9 cellular contexts compared by ENCODE assay signal in the genomic region with DNA sequence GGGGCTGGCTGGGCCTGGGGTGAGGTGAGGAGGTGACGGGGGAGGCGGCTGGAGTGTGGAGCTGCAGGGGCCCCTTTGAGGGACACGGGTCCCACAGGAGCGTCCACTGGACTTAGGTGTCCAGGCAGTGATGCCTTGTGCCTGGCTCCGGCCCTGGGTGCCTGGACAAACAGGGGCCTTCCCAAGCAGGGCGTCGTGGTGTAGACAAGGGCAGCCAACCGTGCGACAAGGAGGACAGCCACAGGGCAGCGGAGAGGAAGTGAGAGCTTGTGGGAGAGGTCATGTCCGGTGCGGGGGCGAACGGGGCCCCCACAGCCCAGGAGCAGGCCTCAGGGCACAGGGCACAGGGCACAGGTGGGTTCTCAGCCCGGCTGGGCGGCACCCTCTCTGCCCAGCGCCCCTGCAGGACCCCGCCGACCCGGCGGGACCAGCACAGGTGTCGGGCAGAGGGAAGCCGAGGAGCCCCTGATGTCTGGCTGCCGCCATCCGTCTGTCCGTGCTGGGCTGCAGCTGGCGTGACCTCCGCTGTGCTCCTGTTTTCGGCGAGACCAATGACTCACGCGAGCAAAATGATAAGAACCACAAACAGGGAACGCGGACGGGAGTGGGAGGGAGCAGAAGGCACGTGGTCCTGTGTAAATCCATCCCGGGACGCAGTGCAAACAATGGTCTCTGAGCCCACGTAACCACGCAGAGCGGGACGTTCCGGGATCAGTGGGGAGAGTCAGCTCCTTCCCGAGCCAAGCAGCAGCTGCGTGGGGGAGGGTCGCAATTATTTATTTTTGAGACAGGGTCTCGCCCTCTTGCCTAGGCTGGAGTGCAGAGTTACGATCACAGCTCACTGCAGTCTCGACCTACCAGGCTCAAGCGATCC. TPM values are rescaled to one million over a fixed set of nuclear protein-coding genes. Genes with fewer than 3 reads are reported as not detected.
A peak's percentile ranks its signal among the peaks of the same experiment; 100 is the strongest.
DNase-seq lines count a peak whose midpoint lies in the region; ATAC-seq, FAIRE-seq and TF ChIP-seq lines count a peak whose summit lies in the region.
"Had no signal": no experiment of that assay in that cellular context is flagged by ENCODE, and none has a peak within 500 bp of the region (broad histone marks: within the 10 kb centered on the region; RNA-seq: fewer than 3 reads in every experiment).

No MANE protein-coding gene starts in this region.

- H3K4me3 Mint-ChIP-seq in activated CD4-positive, alpha-beta T cell treated with anti-CD3 and anti-CD28 coated beads for 36 hours, result no peak overlapping the region

- H3K27me3 Mint-ChIP-seq in activated CD4-positive, alpha-beta T cell treated with anti-CD3 and anti-CD28 coated beads for 36 hours, result peaks cover 2% of the 10 kb centered on the region

- TF ChIP-seq CTCF in thyroid gland (IDR thresholded peaks at IDR 0.05), result no peak

- POLR2A ChIA-PET in activated CD4-positive, alpha-beta T cell treated with anti-CD3 and anti-CD28 coated beads for 36 hours (lab: Charles Lee), result no interaction called here

- H3K9me3 ChIP-seq in right cardiac atrium (ENCODE audit: control insufficient read depth, low read length) (no peaks in the 10 kb centered on the region), thyroid gland (no peaks in the 10 kb centered on the region)

- H3K27me3 ChIP-seq in right cardiac atrium (ENCODE audit: control insufficient read depth, insufficient read depth), result no peaks in the 10 kb centered on the region
- no peaks in the 10 kb centered on the region for H3K27me3 ChIP-seq in thyroid gland

- H3K27ac Mint-ChIP-seq in activated CD4-positive, alpha-beta T cell treated with anti-CD3 and anti-CD28 coated beads for 36 hours, result no peak overlapping the region

- H3K4me3 ChIP-seq in right cardiac atrium (ENCODE audit: low read length), result no peak overlapping the region
- no peak overlapping the region for H3K4me3 ChIP-seq in thyroid gland (replicated peaks in 1 of 3)

- ATAC-seq in HG02759 (IDR thresholded peaks at IDR 0.05; ENCODE audit: unreplicated experiment) (peak; percentile 72), right cardiac atrium (peak; percentile 70 to 83), SK-N-SH treated with all-trans-retinoic acid at 6 μM for 48 hours (no peak)
- ATAC-seq in activated CD4-positive, alpha-beta T cell treated with anti-CD3 and anti-CD28 coated beads for 36 hours, result no peak

- CTCF ChIA-PET in activated CD4-positive, alpha-beta T cell treated with anti-CD3 and anti-CD28 coated beads for 36 hours (lab: Charles Lee), result no interaction called here

- no peak overlapping the region for H3K27ac ChIP-seq in right cardiac atrium (ENCODE audit: low read length)
- peak overlapping the region in 2 of 3 donors; percentile 17 to 73 for H3K27ac ChIP-seq in thyroid gland

- no peaks in the 10 kb centered on the region for H3K36me3 Mint-ChIP-seq in activated CD4-positive, alpha-beta T cell treated with anti-CD3 and anti-CD28 coated beads for 36 hours (ENCODE audit: low read depth)

- intact Hi-C loops in right cardiac atrium (cut with DNase I), result no loop called here
- intact Hi-C loops in thyroid gland (cut with DNase I), result loop anchor here (10.0 kb wide), 1 partner anchor 105 kb away; no protein-coding TSS in a partner anchor
- intact Hi-C loops in activated CD4-positive, alpha-beta T cell treated with anti-CD3 and anti-CD28 coated beads for 36 hours (cut with DNase I, micrococcal nuclease), result no loop called here

- no peaks in the 10 kb centered on the region for H3K9me3 Mint-ChIP-seq in activated CD4-positive, alpha-beta T cell treated with anti-CD3 and anti-CD28 coated beads for 36 hours (ENCODE audit: low read depth)

- DNase-seq in GM18507 (ENCODE audit: extremely low spot score, insufficient read length, low read depth), result peak; percentile 76
- DNase-seq in RCC 7860 (ENCODE audit: low spot score), result peak; percentile 82
- DNase-seq in right cardiac atrium, result peak; percentile 82 to 88 (median 83)
- peak; percentile 51 to 64 for DNase-seq in thyroid gland
- DNase-seq in activated CD4-positive, alpha-beta T cell treated with anti-CD3 and anti-CD28 coated beads for 36 hours, result no peak
- no peak for DNase-seq in NCI-H1092 treated with DMSO at 0.1 percent for 48 hours (lab: John Stamatoyannopoulos, UW)

- WGBS in right cardiac atrium, result 40% methylated on average over 50 of the region's 50 CpGs
- WGBS in thyroid gland, 2 donors, result 30 to 74% methylated on average over 28 to 37 of the region's 50 CpGs

- no peaks in the 10 kb centered on the region for H3K4me1 Mint-ChIP-seq in activated CD4-positive, alpha-beta T cell treated with anti-CD3 and anti-CD28 coated beads for 36 hours

- FAIRE-seq in GM18507 (lab: Jason Lieb, UNC) (peak; percentile 94), RCC 7860 (lab: Jason Lieb, UNC) (peak; percentile 62)
- FAIRE-seq: TTC549 had no signal

- no peak for TF ChIP-seq POLR2A in thyroid gland (IDR thresholded peaks at IDR 0.05)

- no peaks in the 10 kb centered on the region for H3K36me3 ChIP-seq in thyroid gland

- H3K4me1 ChIP-seq in right cardiac atrium (ENCODE audit: control insufficient read depth, insufficient read depth, low read length) (peaks cover 2% of the 10 kb centered on the region), thyroid gland (peaks cover 21 to 31% of the 10 kb centered on the region in 2 donors)

TF ChIP-seq in SK-N-SH treated with all-trans-retinoic acid at 6 μM for 48 hours, 23 proteins besides CTCF, POLR2A, EP300 and RAD21:
- TF ChIP-seq, protein P1, sequence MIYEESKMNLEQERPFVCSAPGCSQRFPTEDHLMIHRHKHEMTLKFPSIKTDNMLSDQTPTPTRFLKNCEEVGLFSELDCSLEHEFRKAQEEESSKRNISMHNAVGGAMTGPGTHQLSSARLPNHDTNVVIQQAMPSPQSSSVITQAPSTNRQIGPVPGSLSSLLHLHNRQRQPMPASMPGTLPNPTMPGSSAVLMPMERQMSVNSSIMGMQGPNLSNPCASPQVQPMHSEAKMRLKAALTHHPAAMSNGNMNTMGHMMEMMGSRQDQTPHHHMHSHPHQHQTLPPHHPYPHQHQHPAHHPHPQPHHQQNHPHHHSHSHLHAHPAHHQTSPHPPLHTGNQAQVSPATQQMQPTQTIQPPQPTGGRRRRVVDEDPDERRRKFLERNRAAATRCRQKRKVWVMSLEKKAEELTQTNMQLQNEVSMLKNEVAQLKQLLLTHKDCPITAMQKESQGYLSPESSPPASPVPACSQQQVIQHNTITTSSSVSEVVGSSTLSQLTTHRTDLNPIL (CRISPR knock-in tag; IDR thresholded peaks at IDR 0.05; ENCODE audit: low read depth), result no peak
- TF ChIP-seq TOX (CRISPR knock-in tag; IDR thresholded peaks at IDR 0.05; ENCODE audit: borderline replicate concordance) (no peak), PPARA (CRISPR knock-in tag; IDR thresholded peaks at IDR 0.05; ENCODE audit: borderline replicate concordance) (no peak), CSDC2 (CRISPR knock-in tag; IDR thresholded peaks at IDR 0.05) (no peak), ZFP3 (CRISPR knock-in tag; IDR thresholded peaks at IDR 0.05) (no peak), ZNF70 (CRISPR knock-in tag; IDR thresholded peaks at IDR 0.05) (no peak), OSR1 (CRISPR knock-in tag; IDR thresholded peaks at IDR 0.05) (no peak), ISL1 (CRISPR knock-in tag; IDR thresholded peaks at IDR 0.05) (no peak)
- TF ChIP-seq, protein P2, sequence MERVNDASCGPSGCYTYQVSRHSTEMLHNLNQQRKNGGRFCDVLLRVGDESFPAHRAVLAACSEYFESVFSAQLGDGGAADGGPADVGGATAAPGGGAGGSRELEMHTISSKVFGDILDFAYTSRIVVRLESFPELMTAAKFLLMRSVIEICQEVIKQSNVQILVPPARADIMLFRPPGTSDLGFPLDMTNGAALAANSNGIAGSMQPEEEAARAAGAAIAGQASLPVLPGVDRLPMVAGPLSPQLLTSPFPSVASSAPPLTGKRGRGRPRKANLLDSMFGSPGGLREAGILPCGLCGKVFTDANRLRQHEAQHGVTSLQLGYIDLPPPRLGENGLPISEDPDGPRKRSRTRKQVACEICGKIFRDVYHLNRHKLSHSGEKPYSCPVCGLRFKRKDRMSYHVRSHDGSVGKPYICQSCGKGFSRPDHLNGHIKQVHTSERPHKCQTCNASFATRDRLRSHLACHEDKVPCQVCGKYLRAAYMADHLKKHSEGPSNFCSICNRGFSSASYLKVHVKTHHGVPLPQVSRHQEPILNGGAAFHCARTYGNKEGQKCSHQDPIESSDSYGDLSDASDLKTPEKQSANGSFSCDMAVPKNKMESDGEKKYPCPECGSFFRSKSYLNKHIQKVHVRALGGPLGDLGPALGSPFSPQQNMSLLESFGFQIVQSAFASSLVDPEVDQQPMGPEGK (CRISPR knock-in tag; IDR thresholded peaks at IDR 0.05; ENCODE audit: borderline replicate concordance), result no peak
- TF ChIP-seq, protein P3, sequence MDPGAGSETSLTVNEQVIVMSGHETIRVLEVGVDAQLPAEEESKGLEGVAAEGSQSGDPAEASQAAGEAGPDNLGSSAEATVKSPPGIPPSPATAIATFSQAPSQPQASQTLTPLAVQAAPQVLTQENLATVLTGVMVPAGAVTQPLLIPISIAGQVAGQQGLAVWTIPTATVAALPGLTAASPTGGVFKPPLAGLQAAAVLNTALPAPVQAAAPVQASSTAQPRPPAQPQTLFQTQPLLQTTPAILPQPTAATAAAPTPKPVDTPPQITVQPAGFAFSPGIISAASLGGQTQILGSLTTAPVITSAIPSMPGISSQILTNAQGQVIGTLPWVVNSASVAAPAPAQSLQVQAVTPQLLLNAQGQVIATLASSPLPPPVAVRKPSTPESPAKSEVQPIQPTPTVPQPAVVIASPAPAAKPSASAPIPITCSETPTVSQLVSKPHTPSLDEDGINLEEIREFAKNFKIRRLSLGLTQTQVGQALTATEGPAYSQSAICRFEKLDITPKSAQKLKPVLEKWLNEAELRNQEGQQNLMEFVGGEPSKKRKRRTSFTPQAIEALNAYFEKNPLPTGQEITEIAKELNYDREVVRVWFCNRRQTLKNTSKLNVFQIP (CRISPR knock-in tag; IDR thresholded peaks at IDR 0.05; ENCODE audit: borderline replicate concordance, low read depth), result no peak

RNA-seq across cellular contexts. Expression of a gene that starts 49.1 kb away (rescaled TPM):
- total RNA-seq in right cardiac atrium (100 to 1,000 TPM in 1 of 4 donors, 10 to 100 TPM in 3; 74.3 to 103 (median 86.8) TPM), thyroid gland (10 to 100 TPM; 12.6 to 23.9 (median 18.0) TPM)
- 66.3 TPM for polyA plus RNA-seq in right cardiac atrium
- total RNA-seq in activated CD4-positive, alpha-beta T cell treated with anti-CD3 and anti-CD28 coated beads for 36 hours, result not detected

Comparison
In these comparisons a context has a peak if more than half of its experiments do, and no peak if none do; other contexts are left out.
1. DNase-seq: peak in GM18507 (single experiment), RCC 7860 (single experiment), right cardiac atrium (3 of 3) and thyroid gland (2 of 2); none in activated CD4-positive, alpha-beta T cell treated with anti-CD3 and anti-CD28 coated beads for 36 hours (single experiment) and NCI-H1092 treated with DMSO at 0.1 percent for 48 hours (single experiment).
2. ATAC-seq: peak in HG02759 (single experiment) and right cardiac atrium (2 of 2); none in activated CD4-positive, alpha-beta T cell treated with anti-CD3 and anti-CD28 coated beads for 36 hours (single experiment) and SK-N-SH treated with all-trans-retinoic acid at 6 μM for 48 hours (single experiment).
3. RNA of a gene that starts 49.1 kb away (total RNA-seq): 74.3 to 103 TPM in right cardiac atrium and 12.6 to 23.9 TPM in thyroid gland; not detected in activated CD4-positive, alpha-beta T cell treated with anti-CD3 and anti-CD28 coated beads for 36 hours; every median in the first group is over 10 times any median in the second.